ENCODE assay signal across 17 cellular contexts in genomic region chr4:176308441-176308840, GRCh38. TPM values are rescaled to one million over a fixed set of nuclear protein-coding genes. Genes with fewer than 3 reads are reported as not detected.
A peak's percentile ranks its signal among the peaks of the same experiment; 100 is the strongest.
DNase-seq lines count a peak whose midpoint lies in the region; ATAC-seq and TF ChIP-seq lines count a peak whose summit lies in the region.
"Had no signal": no experiment of that assay in that cellular context is flagged by ENCODE, and none has a peak within 500 bp of the region (broad histone marks: within the 10 kb centered on the region; RNA-seq: fewer than 3 reads in every experiment).

No MANE protein-coding gene starts in this region.

- POLR2A ChIA-PET in Caco-2 (lab: Charles Lee) = interaction anchor here (0.6 kb wide), 1 partner anchor 57 kb away, joined by 3 read pairs; no protein-coding TSS in a partner anchor

- no peaks in the 10 kb centered on the region for H3K9me3 ChIP-seq in Caco-2
- H3K9me3 ChIP-seq: breast epithelium, gastroesophageal sphincter, Peyer's patch had no signal

- intact Hi-C loops in Caco-2 (cut with micrococcal nuclease; ENCODE audit: unreplicated experiment) = no loop called here

- no peaks in the 10 kb centered on the region for H3K36me3 ChIP-seq in Caco-2 (ENCODE audit: control insufficient read depth, insufficient read depth, low read length)
- H3K36me3 ChIP-seq: breast epithelium, gastroesophageal sphincter, Peyer's patch had no signal

- H3K27ac Mint-ChIP-seq in Caco-2 (ENCODE audit: unreplicated experiment) = no peak overlapping the region
- H3K27ac Mint-ChIP-seq: activated CD8-positive, alpha-beta T cell treated with anti-CD3 and anti-CD28 coated beads, Interleukin-2, amount 10 ng/mL, durations not matched to agents 7 days and 5 days; activated naive CD4-positive, alpha-beta T cell treated with anti-CD3 and anti-CD28 coated beads for 36 hours; endodermal cell had no signal

- ATAC-seq in GM19438 (IDR thresholded peaks at IDR 0.05; ENCODE audit: low read depth, unreplicated experiment) (peak; percentile 58), HG02759 (IDR thresholded peaks at IDR 0.05; ENCODE audit: unreplicated experiment) (peak; percentile 35), HG03439 (IDR thresholded peaks at IDR 0.05; ENCODE audit: unreplicated experiment) (peak; percentile 57)
- ATAC-seq: activated CD8-positive, alpha-beta T cell treated with anti-CD3 and anti-CD28 coated beads, Interleukin-2, amount 10 ng/mL, durations not matched to agents 7 days and 5 days; gastroesophageal sphincter had no signal

- CTCF ChIA-PET in Caco-2 (lab: Charles Lee) = interaction anchor here (0.6 kb wide), 1 partner anchor 33 kb away, joined by 4 read pairs; no protein-coding TSS in a partner anchor

- DNase-seq in GM12865 (ENCODE audit: low read depth) = peak; percentile 51
- no peak for DNase-seq in Caco-2
- DNase-seq in AML-193 (lab: John Stamatoyannopoulos, UW) = no peak
- DNase-seq in NCI-H2107 treated with DMSO at 0.1 percent for 48 hours (lab: John Stamatoyannopoulos, UW; ENCODE audit: unreplicated experiment) = no peak
- no peak for DNase-seq in dedifferentiated amniotic fluid mesenchymal stem cell (ENCODE audit: extremely low spot score)
- DNase-seq: activated CD8-positive, alpha-beta T cell treated with anti-CD3 and anti-CD28 coated beads, Interleukin-2, amount 10 ng/mL, durations not matched to agents 7 days and 5 days; activated naive CD4-positive, alpha-beta T cell treated with anti-CD3 and anti-CD28 coated beads for 36 hours; endodermal cell; Peyer's patch; stimulated activated CD4-positive, alpha-beta T cell treated with anti-CD3 and anti-CD28 coated beads, Interleukin-2, amount 100 ng/mL, for 24 hours had no signal

- TF ChIP-seq CTCF in GM12865 (IDR thresholded peaks at IDR 0.05; ENCODE audit: insufficient read depth, low read depth, low read length, missing control alignments) = no peak
- TF ChIP-seq CTCF in Caco-2 (IDR thresholded peaks at IDR 0.05; ENCODE audit: insufficient read depth in 1 of 2, low read depth in 1 of 2, low read length in 1 of 2, severe bottlenecking in 1 of 2, unreplicated experiment in 1 of 2) = no peak

- BruUV-seq in Caco-2 (replicated peaks; lab: Mats Ljungman, UMichigan) = no TSS peak

- H3K4me1 Mint-ChIP-seq in Caco-2 (ENCODE audit: low read depth, unreplicated experiment) = peaks cover 7% of the 10 kb centered on the region

- H3K27me3 ChIP-seq in Caco-2 (replicated peaks; ENCODE audit: control insufficient read depth, insufficient read depth, low read length) = no peaks in the 10 kb centered on the region
- H3K27me3 ChIP-seq: breast epithelium, gastroesophageal sphincter, Peyer's patch had no signal

- H3K4me1 ChIP-seq in Caco-2 = peaks cover 14% of the 10 kb centered on the region; the same call in 1 of the 2 replicates
- H3K4me1 ChIP-seq: breast epithelium, gastroesophageal sphincter, Peyer's patch had no signal

- no peak overlapping the region for H3K4me3 Mint-ChIP-seq in Caco-2 (ENCODE audit: unreplicated experiment)
- H3K4me3 Mint-ChIP-seq: activated CD8-positive, alpha-beta T cell treated with anti-CD3 and anti-CD28 coated beads, Interleukin-2, amount 10 ng/mL, durations not matched to agents 7 days and 5 days; activated naive CD4-positive, alpha-beta T cell treated with anti-CD3 and anti-CD28 coated beads for 36 hours; endodermal cell had no signal

- H3K27me3 Mint-ChIP-seq in Caco-2 (ENCODE audit: insufficient read depth, unreplicated experiment) = no peaks in the 10 kb centered on the region

- no peaks in the 10 kb centered on the region for H3K9me3 Mint-ChIP-seq in Caco-2 (ENCODE audit: unreplicated experiment)
- H3K9me3 Mint-ChIP-seq: activated naive CD4-positive, alpha-beta T cell treated with anti-CD3 and anti-CD28 coated beads for 36 hours; endodermal cell had no signal

- no peaks in the 10 kb centered on the region for H3K36me3 Mint-ChIP-seq in Caco-2 (ENCODE audit: insufficient read depth, unreplicated experiment)

- H3K4me3 ChIP-seq in GM12865 (ENCODE audit: low read depth, low read length) = no peak overlapping the region
- no peak overlapping the region for H3K4me3 ChIP-seq in Caco-2 (ENCODE audit: low read depth, low read length)
- H3K4me3 ChIP-seq: breast epithelium, gastroesophageal sphincter, Peyer's patch had no signal

RNA-seq across cellular contexts. Expression of gene SPCS3, which starts 11.3 kb away (rescaled TPM):
- total RNA-seq in Caco-2 (2022) = 54.5 and 56.2 TPM in 2 replicates

RNA-seq across cellular contexts. Expression of gene ASB5, which starts 39.4 kb away (rescaled TPM):
- not detected in 2 replicates for total RNA-seq in Caco-2 (2022)
- total RNA-seq: activated CD8-positive, alpha-beta T cell treated with anti-CD3 and anti-CD28 coated beads, Interleukin-2, amount 10 ng/mL, durations not matched to agents 7 days and 5 days; activated naive CD4-positive, alpha-beta T cell treated with anti-CD3 and anti-CD28 coated beads for 36 hours; breast epithelium; Peyer's patch; pulmonary artery endothelial cell; T-helper 1 cell treated with Interleukin-12 subunit alpha and Interleukin-12 subunit beta and Interleukin-4 antibody, amounts not matched to agents 30 ng/mL and 1 ng/mL, for 36 hours had no signal
